Comparison of ENCODE assay signal across 7 cellular contexts in the genomic region with DNA sequence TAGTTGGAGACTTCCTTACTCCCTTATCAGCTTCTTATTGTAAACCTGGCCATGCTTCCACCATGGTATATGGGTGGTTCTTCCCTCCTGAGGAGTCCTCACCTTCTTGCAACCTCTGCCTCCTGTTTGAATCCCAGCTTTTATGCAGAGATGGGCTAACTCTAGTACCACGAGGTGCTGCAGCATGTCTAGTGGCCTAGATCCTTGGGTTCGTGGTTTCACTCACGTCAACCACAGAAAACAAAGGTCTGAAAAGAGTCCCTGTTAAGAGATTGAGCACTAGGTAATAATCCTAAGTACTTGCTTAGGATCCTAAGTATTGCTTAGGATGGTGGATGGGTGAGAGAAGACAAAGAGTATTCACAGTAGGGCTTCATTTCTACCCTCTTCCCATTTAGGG.
"Had no signal": no experiment of that assay in that cellular context is flagged by ENCODE, and none has a peak within 500 bp of the region (broad histone marks: within the 10 kb centered on the region; RNA-seq: fewer than 3 reads in every experiment).

No MANE protein-coding gene starts in this region.

- H3K4me1 Mint-ChIP-seq: GM23338, H9 had no signal

- DNase-seq: H9, HCEC 1CT had no signal

- H3K4me3 Mint-ChIP-seq: GM23338, H9, IgD-negative memory B cell had no signal

- H3K9me3 Mint-ChIP-seq: GM23338, H9, IgD-negative memory B cell had no signal

- FAIRE-seq: H1, H54, HTR-8/SVneo had no signal

- H3K4me3 ChIP-seq: GM23338 had no signal

- ATAC-seq: GM23338 had no signal

- H3K36me3 Mint-ChIP-seq: IgD-negative memory B cell had no signal

- H2AFZ ChIP-seq: GM23338 had no signal

- H3K27ac Mint-ChIP-seq: GM23338, H9 had no signal

- H3K4me2 ChIP-seq: GM23338 had no signal
